ENCODE assay signal across 22 cellular contexts in the genomic region with DNA sequence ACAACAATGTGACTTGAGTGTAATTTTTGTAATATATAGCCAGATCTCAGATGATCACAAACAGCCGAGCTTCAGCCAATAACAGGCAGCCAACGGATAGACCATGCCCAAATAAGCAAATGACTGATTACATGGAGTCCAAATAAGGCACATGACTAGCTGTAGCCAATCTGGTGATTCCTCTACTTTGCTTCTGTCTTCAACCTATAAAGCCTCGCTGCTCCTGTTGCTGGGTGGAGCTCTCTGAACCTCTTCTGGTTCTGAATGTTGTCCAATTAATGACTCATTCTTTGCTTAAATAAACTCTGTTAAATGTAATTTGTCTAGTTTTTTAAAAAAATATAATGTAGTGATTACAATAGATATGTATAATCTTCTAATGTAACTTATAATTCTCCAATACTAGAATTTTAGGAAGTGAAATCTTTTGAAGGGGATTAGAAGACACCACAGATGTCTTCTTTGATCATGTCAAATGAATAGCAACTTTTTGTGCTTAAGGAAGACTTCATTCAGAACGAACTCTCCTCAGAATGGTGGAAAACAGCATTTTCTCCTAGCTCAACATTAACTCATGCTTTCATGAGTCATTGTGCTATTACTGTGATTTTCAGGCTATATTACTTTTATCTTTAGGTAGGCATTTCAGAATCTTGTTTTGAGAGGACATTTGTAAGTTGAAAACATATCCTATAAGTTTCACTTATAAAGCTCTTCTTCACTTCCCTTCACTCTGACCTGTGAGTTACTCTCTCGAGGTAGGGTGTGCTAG.
DNase-seq lines count a peak whose midpoint lies in the region; ATAC-seq and TF ChIP-seq lines count a peak whose summit lies in the region.
"Had no signal": no experiment of that assay in that cellular context is flagged by ENCODE, and none has a peak within 500 bp of the region (broad histone marks: within the 10 kb centered on the region; RNA-seq: fewer than 3 reads in every experiment).

No MANE protein-coding gene starts in this region.

- no peaks in the 10 kb centered on the region for H3K79me2 ChIP-seq in SU-DHL-6 (ENCODE audit: insufficient read depth, low read length)

- no peak overlapping the region for H3K9ac ChIP-seq in SU-DHL-6 (ENCODE audit: low read length)
- H3K9ac ChIP-seq: neural progenitor cell had no signal

- H3K4me2 ChIP-seq in SU-DHL-6 (ENCODE audit: low read depth, low read length, poor library complexity, severe bottlenecking), result no peak overlapping the region
- H3K4me2 ChIP-seq: neural progenitor cell, smooth muscle cell had no signal

- H3K4me1 ChIP-seq in CD8-positive, alpha-beta T cell (ENCODE audit: insufficient read depth, low read length), result peaks cover 26% of the 10 kb centered on the region
- H3K4me1 ChIP-seq: adrenal gland, gastrocnemius medialis, neural progenitor cell, vagina had no signal

- H3K27me3 Mint-ChIP-seq in CD8-positive, alpha-beta T cell (ENCODE audit: low read depth), result no peaks in the 10 kb centered on the region
- no peaks in the 10 kb centered on the region for H3K27me3 Mint-ChIP-seq in WTC11 (ENCODE audit: low read depth)
- H3K27me3 Mint-ChIP-seq in glutamatergic neuron (ENCODE audit: unreplicated experiment), result no peaks in the 10 kb centered on the region

- CTCF ChIA-PET in CD8-positive, alpha-beta T cell (lab: Charles Lee), result no interaction called here
- CTCF ChIA-PET in WTC11 (lab: Charles Lee), result no interaction called here

- no peaks in the 10 kb centered on the region for H3K36me3 ChIP-seq in CD8-positive, alpha-beta T cell (ENCODE audit: insufficient read depth, low read length)
- no peaks in the 10 kb centered on the region for H3K36me3 ChIP-seq in SU-DHL-6 (ENCODE audit: low read length)
- H3K36me3 ChIP-seq: adrenal gland, gastrocnemius medialis, neural progenitor cell, vagina had no signal

- peaks cover 30% of the 10 kb centered on the region for H3K4me1 Mint-ChIP-seq in CD8-positive, alpha-beta T cell (ENCODE audit: low read depth)
- H3K4me1 Mint-ChIP-seq in WTC11 (no peaks in the 10 kb centered on the region), glutamatergic neuron (ENCODE audit: low read depth, unreplicated experiment) (no peaks in the 10 kb centered on the region)
- H3K4me1 Mint-ChIP-seq: neural progenitor cell had no signal

- H3K4me3 ChIP-seq in CD8-positive, alpha-beta T cell (ENCODE audit: low read depth, low read length), result no peak overlapping the region
- no peak overlapping the region for H3K4me3 ChIP-seq in SU-DHL-6 (ENCODE audit: insufficient read depth, low read length, poor library complexity, severe bottlenecking)
- H3K4me3 ChIP-seq: adrenal gland, gastrocnemius medialis, neural progenitor cell, smooth muscle cell, vagina had no signal

- no peaks in the 10 kb centered on the region for H3K27me3 ChIP-seq in CD8-positive, alpha-beta T cell (ENCODE audit: insufficient read depth, low read length)
- no peaks in the 10 kb centered on the region for H3K27me3 ChIP-seq in SU-DHL-6 (ENCODE audit: low read length)
- H3K27me3 ChIP-seq: adrenal gland, gastrocnemius medialis, neural progenitor cell, vagina had no signal

- no peaks in the 10 kb centered on the region for H3F3A ChIP-seq in SU-DHL-6 (ENCODE audit: insufficient read depth)

- H3K27ac ChIP-seq in CD8-positive, alpha-beta T cell (ENCODE audit: low read depth, low read length), result no peak overlapping the region
- no peak overlapping the region for H3K27ac ChIP-seq in SU-DHL-6 (ENCODE audit: low read depth, low read length)
- H3K27ac ChIP-seq: adrenal gland, gastrocnemius medialis, neural progenitor cell, vagina had no signal

- no peaks in the 10 kb centered on the region for H3K9me3 ChIP-seq in CD8-positive, alpha-beta T cell (ENCODE audit: low read length)
- no peaks in the 10 kb centered on the region for H3K9me3 ChIP-seq in SU-DHL-6 (ENCODE audit: insufficient read depth, low read length)
- H3K9me3 ChIP-seq: adrenal gland, gastrocnemius medialis, vagina had no signal

- peak overlapping the region; percentile 69 for H2AFZ ChIP-seq in SU-DHL-6 (ENCODE audit: low read depth, low read length, severe bottlenecking)
- H2AFZ ChIP-seq: neural progenitor cell had no signal

- H3K9me2 ChIP-seq in SU-DHL-6 (replicated peaks; ENCODE audit: insufficient read depth, low read length), result no peaks in the 10 kb centered on the region

- H3K27ac Mint-ChIP-seq in CD8-positive, alpha-beta T cell, result peak overlapping the region; percentile 38
- H3K27ac Mint-ChIP-seq in WTC11, result no peak overlapping the region
- no peak overlapping the region for H3K27ac Mint-ChIP-seq in glutamatergic neuron (ENCODE audit: unreplicated experiment)
- H3K27ac Mint-ChIP-seq: activated T-helper 1 cell treated with anti-CD3 and anti-CD28 coated beads, Interleukin-12 subunit alpha, Interleukin-12 subunit beta, Interleukin-2, Interleukin-4 antibody, amounts not matched to agents 30 ng/mL and 10 ng/mL and 1 ng/mL, durations not matched to agents 14 hours and 24 hours and 36 hours; neural progenitor cell; T-helper 2 cell treated with Interferon-gamma antibody and Interleukin-4, amounts not matched to agents 5 μg/mL and 100 μg/mL, for 36 hours had no signal

- H4K20me1 ChIP-seq in SU-DHL-6 (ENCODE audit: low read depth, low read length), result no peaks in the 10 kb centered on the region

- POLR2A ChIA-PET in CD8-positive, alpha-beta T cell (lab: Charles Lee), result interaction anchor here (1.0 kb wide), 1 partner anchor 10 kb away, joined by 4 read pairs; no protein-coding TSS in a partner anchor
- POLR2A ChIA-PET in WTC11 (lab: Charles Lee), result no interaction called here

- no peaks in the 10 kb centered on the region for H3K36me3 Mint-ChIP-seq in CD8-positive, alpha-beta T cell
- H3K36me3 Mint-ChIP-seq in WTC11 (no peaks in the 10 kb centered on the region), glutamatergic neuron (ENCODE audit: unreplicated experiment) (no peaks in the 10 kb centered on the region)
- H3K36me3 Mint-ChIP-seq: neural progenitor cell had no signal

- H3K4me3 Mint-ChIP-seq in CD8-positive, alpha-beta T cell, result no peak overlapping the region
- H3K4me3 Mint-ChIP-seq in WTC11, result no peak overlapping the region
- no peak overlapping the region for H3K4me3 Mint-ChIP-seq in glutamatergic neuron (ENCODE audit: unreplicated experiment)
- H3K4me3 Mint-ChIP-seq: activated T-helper 1 cell treated with anti-CD3 and anti-CD28 coated beads, Interleukin-12 subunit alpha, Interleukin-12 subunit beta, Interleukin-2, Interleukin-4 antibody, amounts not matched to agents 30 ng/mL and 10 ng/mL and 1 ng/mL, durations not matched to agents 14 hours and 24 hours and 36 hours; neural progenitor cell; T-helper 2 cell treated with Interferon-gamma antibody and Interleukin-4, amounts not matched to agents 5 μg/mL and 100 μg/mL, for 36 hours had no signal

- ATAC-seq in CD8-positive, alpha-beta T cell, result no peak
- ATAC-seq in HG02938 (IDR thresholded peaks at IDR 0.05; ENCODE audit: unreplicated experiment) (peak; percentile 56), WTC11 (no peak), GM18907 (IDR thresholded peaks at IDR 0.05; ENCODE audit: unreplicated experiment) (no peak)
- ATAC-seq: gastrocnemius medialis, left cardiac atrium had no signal

- intact Hi-C loops in CD8-positive, alpha-beta T cell (cut with DNase I, micrococcal nuclease), result no loop called here

- DNase-seq in CD8-positive, alpha-beta T cell, result no peak
- DNase-seq in fibroblast of peridontal ligament (ENCODE audit: extremely low read depth), result peak; percentile 4
- DNase-seq in WTC11 (ENCODE audit: low spot score), result no peak
- no peak for DNase-seq in glutamatergic neuron
- no peak for DNase-seq in NCI-H69 (lab: John Stamatoyannopoulos, UW)
- DNase-seq: activated CD4-positive, CD25-positive, alpha-beta regulatory T cell; adrenal gland; gastrocnemius medialis; GF-D8; left cardiac atrium; midbrain; NCI-H1930; NCI-H446 treated with DMSO at 0.1 percent for 48 hours; SIG-M5 had no signal

- no peak for TF ChIP-seq CTCF in CD8-positive, alpha-beta T cell (IDR thresholded peaks at IDR 0.05)
- TF ChIP-seq CTCF in SU-DHL-6 (IDR thresholded peaks at IDR 0.05; ENCODE audit: insufficient read depth, low read length, poor library complexity, severe bottlenecking) (no peak), WTC11 (IDR thresholded peaks at IDR 0.05) (no peak), glutamatergic neuron (IDR thresholded peaks at IDR 0.05; ENCODE audit: partially characterized antibody, unreplicated experiment) (no peak)

- no peaks in the 10 kb centered on the region for H3K9me3 Mint-ChIP-seq in CD8-positive, alpha-beta T cell
- H3K9me3 Mint-ChIP-seq in WTC11 (no peaks in the 10 kb centered on the region), glutamatergic neuron (ENCODE audit: unreplicated experiment) (peaks cover 2% of the 10 kb centered on the region)
- H3K9me3 Mint-ChIP-seq: activated T-helper 1 cell treated with anti-CD3 and anti-CD28 coated beads, Interleukin-12 subunit alpha, Interleukin-12 subunit beta, Interleukin-2, Interleukin-4 antibody, amounts not matched to agents 30 ng/mL and 10 ng/mL and 1 ng/mL, durations not matched to agents 14 hours and 24 hours and 36 hours; neural progenitor cell; T-helper 2 cell treated with Interferon-gamma antibody and Interleukin-4, amounts not matched to agents 5 μg/mL and 100 μg/mL, for 36 hours had no signal

TF ChIP-seq in WTC11, 78 proteins besides CTCF, POLR2A, EP300 and RAD21 (continues in another document):
- no peak for TF ChIP-seq RELA (CRISPR knock-in tag; IDR thresholded peaks at IDR 0.05; ENCODE audit: borderline replicate concordance)
- no peak for TF ChIP-seq ZNF121 (CRISPR knock-in tag; IDR thresholded peaks at IDR 0.05)
- TF ChIP-seq MXD4 (CRISPR knock-in tag; IDR thresholded peaks at IDR 0.05; ENCODE audit: borderline replicate concordance), result no peak
- TF ChIP-seq, protein P1, sequence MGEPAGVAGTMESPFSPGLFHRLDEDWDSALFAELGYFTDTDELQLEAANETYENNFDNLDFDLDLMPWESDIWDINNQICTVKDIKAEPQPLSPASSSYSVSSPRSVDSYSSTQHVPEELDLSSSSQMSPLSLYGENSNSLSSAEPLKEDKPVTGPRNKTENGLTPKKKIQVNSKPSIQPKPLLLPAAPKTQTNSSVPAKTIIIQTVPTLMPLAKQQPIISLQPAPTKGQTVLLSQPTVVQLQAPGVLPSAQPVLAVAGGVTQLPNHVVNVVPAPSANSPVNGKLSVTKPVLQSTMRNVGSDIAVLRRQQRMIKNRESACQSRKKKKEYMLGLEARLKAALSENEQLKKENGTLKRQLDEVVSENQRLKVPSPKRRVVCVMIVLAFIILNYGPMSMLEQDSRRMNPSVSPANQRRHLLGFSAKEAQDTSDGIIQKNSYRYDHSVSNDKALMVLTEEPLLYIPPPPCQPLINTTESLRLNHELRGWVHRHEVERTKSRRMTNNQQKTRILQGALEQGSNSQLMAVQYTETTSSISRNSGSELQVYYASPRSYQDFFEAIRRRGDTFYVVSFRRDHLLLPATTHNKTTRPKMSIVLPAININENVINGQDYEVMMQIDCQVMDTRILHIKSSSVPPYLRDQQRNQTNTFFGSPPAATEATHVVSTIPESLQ (CRISPR knock-in tag; IDR thresholded peaks at IDR 0.05), result no peak
- TF ChIP-seq CREB1 (CRISPR knock-in tag; IDR thresholded peaks at IDR 0.05), result no peak
